ENCODE assay signal across 8 cellular contexts in the genomic region with DNA sequence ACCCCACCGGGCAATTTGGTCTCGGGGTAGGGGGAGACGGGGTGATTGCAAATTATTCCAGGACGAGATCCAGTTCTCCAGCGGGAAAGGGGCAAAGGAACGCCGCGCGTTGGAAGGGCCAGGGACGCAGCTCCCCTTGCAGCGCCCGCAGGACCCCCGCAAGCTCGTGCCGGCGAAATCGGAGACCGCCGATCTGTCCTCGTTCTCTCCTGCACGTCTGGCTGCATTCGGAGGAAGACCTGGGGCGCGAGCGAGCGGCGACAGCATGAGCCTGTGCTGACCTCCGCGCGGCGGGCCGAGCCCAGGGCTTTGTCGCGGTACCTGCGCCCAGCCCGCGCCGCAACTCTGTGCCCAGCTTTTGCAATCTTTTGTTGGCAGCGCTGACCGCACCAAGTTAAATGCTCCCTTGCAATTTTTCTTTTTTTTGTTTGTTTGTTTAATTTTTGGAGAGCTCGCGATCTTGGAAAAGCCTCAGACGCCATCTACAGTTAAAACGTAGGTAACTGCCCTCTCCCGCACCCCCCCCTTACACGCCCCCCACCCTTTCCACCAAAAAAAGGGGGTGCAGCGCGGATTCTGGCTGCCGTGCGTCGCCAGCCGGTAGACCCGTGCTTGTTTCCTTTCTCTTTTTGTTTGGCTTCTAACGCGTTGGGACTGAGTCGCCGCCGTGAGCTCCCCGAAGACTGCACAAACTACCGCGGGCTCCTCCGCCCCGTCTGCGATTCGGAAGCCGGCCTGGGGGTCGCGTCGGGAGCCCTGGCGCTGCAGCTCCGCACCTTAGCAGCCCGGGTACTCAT. TPM values are rescaled to one million over a fixed set of nuclear protein-coding genes. Genes with fewer than 3 reads are reported as not detected.
DNase-seq lines count a peak whose midpoint lies in the region; ATAC-seq and TF ChIP-seq lines count a peak whose summit lies in the region.

No MANE protein-coding gene starts in this region.

- H3K4me3 Mint-ChIP-seq in IgD-negative memory B cell = peak overlapping the region; percentile 92 to 97 (median 96)

- H3K27ac Mint-ChIP-seq in IgD-negative memory B cell = peak overlapping the region; percentile 92 to 96 (median 94)
- H3K27ac Mint-ChIP-seq in activated naive CD4-positive, alpha-beta T cell treated with anti-CD3 and anti-CD28 coated beads, Interleukin-2, amount 50 U/mL, for 72 hours = peak overlapping the region; percentile 85 to 95

- peak overlapping the region; percentile 98 for H3K4me3 ChIP-seq in parathyroid adenoma (ENCODE audit: low read depth, low read length)

- no peaks in the 10 kb centered on the region for H3K9me3 Mint-ChIP-seq in IgD-negative memory B cell
- H3K9me3 Mint-ChIP-seq in activated naive CD4-positive, alpha-beta T cell treated with anti-CD3 and anti-CD28 coated beads, Interleukin-2, amount 50 U/mL, for 72 hours = no peaks in the 10 kb centered on the region

- no peaks in the 10 kb centered on the region for H3K27me3 ChIP-seq in parathyroid adenoma (ENCODE audit: control insufficient read depth, insufficient read depth, low read length)

- H3K27me3 Mint-ChIP-seq in IgD-negative memory B cell = no peaks in the 10 kb centered on the region

- H2AFZ ChIP-seq in parathyroid adenoma = peak overlapping the region; percentile 90

- DNase-seq in SK-MEL-5 (ENCODE audit: low read depth, low spot score) = peak; percentile 79
- DNase-seq in activated naive CD4-positive, alpha-beta T cell treated with anti-CD3 and anti-CD28 coated beads, Interleukin-2, amount 50 U/mL, for 72 hours (ENCODE audit: low spot score in 2 of 2) = peak in 1 of 2 donors; percentile 35
- DNase-seq in head of caudate nucleus = peak in 32 of 42 donors; percentile 25 to 69 (median 44)
- no peak for DNase-seq in NCI-H128 (lab: John Stamatoyannopoulos, UW; ENCODE audit: unreplicated experiment)

- H3K36me3 ChIP-seq in parathyroid adenoma (ENCODE audit: control insufficient read depth, insufficient read depth, low read length) = no peaks in the 10 kb centered on the region

- peak overlapping the region; percentile 90 for H3K4me2 ChIP-seq in parathyroid adenoma (ENCODE audit: low read length)

- no peaks in the 10 kb centered on the region for H3K9me3 ChIP-seq in parathyroid adenoma (ENCODE audit: control insufficient read depth, low read length)

- peaks cover 4% of the 10 kb centered on the region for H3K36me3 Mint-ChIP-seq in IgD-negative memory B cell
- peaks cover 7 to 13% of the 10 kb centered on the region in 2 donors for H3K36me3 Mint-ChIP-seq in activated naive CD4-positive, alpha-beta T cell treated with anti-CD3 and anti-CD28 coated beads, Interleukin-2, amount 50 U/mL, for 72 hours

- H3K4me1 ChIP-seq in parathyroid adenoma = peaks cover 19% of the 10 kb centered on the region

- peak; percentile 27 to 43 for ATAC-seq in activated naive CD4-positive, alpha-beta T cell treated with anti-CD3 and anti-CD28 coated beads, Interleukin-2, amount 50 U/mL, for 72 hours
- no peak for ATAC-seq in HG02840 (IDR thresholded peaks at IDR 0.05; ENCODE audit: low FRiP score, unreplicated experiment)

- intact Hi-C loops in head of caudate nucleus (cut with DNase I) = loop anchor here (5.0 to 10.0 kb wide), 2 partner anchors 550 to 853 kb away; no protein-coding TSS in a partner anchor

- H3K9ac ChIP-seq in parathyroid adenoma = peak overlapping the region; percentile 67

- in situ Hi-C loops in SK-MEL-5 (cut with HindIII; ENCODE audit: low pct_unique_long_range_greater_than_20kb, low sequenced_read_pairs) = no loop called here

- peak overlapping the region; percentile 92 for H3K27ac ChIP-seq in parathyroid adenoma

- peaks cover 3% of the 10 kb centered on the region for H3K79me2 ChIP-seq in parathyroid adenoma

- TF ChIP-seq CTCF in GM12873 (IDR thresholded peaks at IDR 0.05; ENCODE audit: insufficient read depth, low read depth, low read length, missing control alignments) = peak; percentile 33
- TF ChIP-seq CTCF in parathyroid adenoma (IDR thresholded peaks at IDR 0.05) = peak; percentile 42

- H3K4me1 Mint-ChIP-seq in IgD-negative memory B cell = peaks cover 38 to 45% (median 40%) of the 10 kb centered on the region in 3 donors

RNA-seq across cellular contexts. Expression of gene TRIB2, which starts 0.7 kb away (rescaled TPM):
- 41.2 TPM for polyA plus RNA-seq in IgD-negative memory B cell
- total RNA-seq in SK-MEL-5 (2014; rRNA removed; shearing (Covaris generic)) = 145 and 185 TPM in 2 replicates
- polyA plus RNA-seq in SK-MEL-5 (2015; cell fraction: cytosol; rRNA removed) = 222 and 270 TPM in 2 replicates
- polyA plus RNA-seq in SK-MEL-5 (2015; cell fraction: nucleus; rRNA removed) = 563 and 583 TPM in 2 replicates
- total RNA-seq in activated naive CD4-positive, alpha-beta T cell treated with anti-CD3 and anti-CD28 coated beads, Interleukin-2, amount 50 U/mL, for 72 hours = 1 to 10 TPM; 2.6 to 7.7 TPM

Comparison
In these comparisons a context has a peak if more than half of its experiments do, and no peak if none do; other contexts are left out.
1. RNA of gene TRIB2, which starts 0.7 kb away (total RNA-seq): 145 to 185 TPM in SK-MEL-5; 2.6 to 7.7 TPM in activated naive CD4-positive, alpha-beta T cell treated with anti-CD3 and anti-CD28 coated beads, Interleukin-2, amount 50 U/mL, for 72 hours; every median in the first group is over 10 times any median in the second.